Comparison of ENCODE assay signal across 9 cellular contexts in the genomic region with DNA sequence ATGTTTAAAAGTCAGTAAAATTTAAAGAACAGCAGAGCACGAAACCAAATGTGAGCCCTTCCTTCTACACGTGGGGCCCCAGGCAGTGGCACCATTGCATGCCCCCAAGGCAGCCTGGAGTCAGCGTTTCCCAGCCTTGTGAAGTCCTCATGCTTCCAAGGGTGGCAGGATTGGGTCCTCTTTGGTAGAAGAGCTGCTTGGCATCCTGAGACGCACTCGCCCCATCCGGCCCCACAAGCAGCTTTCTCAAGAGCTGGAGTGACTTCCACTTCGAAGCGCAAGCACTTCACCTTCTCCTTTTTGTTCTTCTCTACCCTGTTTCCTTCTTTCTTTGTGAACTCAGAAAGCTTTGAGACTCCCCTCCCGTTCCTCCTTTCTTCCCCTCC. TPM values are rescaled to one million over a fixed set of nuclear protein-coding genes. Genes with fewer than 3 reads are reported as not detected.
A peak's percentile ranks its signal among the peaks of the same experiment; 100 is the strongest.
DNase-seq lines count a peak whose midpoint lies in the region; ATAC-seq and TF ChIP-seq lines count a peak whose summit lies in the region.
"Had no signal": no experiment of that assay in that cellular context is flagged by ENCODE, and none has a peak within 500 bp of the region (broad histone marks: within the 10 kb centered on the region; RNA-seq: fewer than 3 reads in every experiment).

No MANE protein-coding gene starts in this region.

- H3K4me3 Mint-ChIP-seq in glutamatergic neuron (ENCODE audit: unreplicated experiment) (peak overlapping the region; percentile 55), progenitor cell of endocrine pancreas (ENCODE audit: low read depth) (peak overlapping the region; percentile 12)

- H3K4me1 Mint-ChIP-seq in glutamatergic neuron (ENCODE audit: low read depth, unreplicated experiment), result peaks cover 59% of the 10 kb centered on the region
- peaks cover 60% of the 10 kb centered on the region for H3K4me1 Mint-ChIP-seq in progenitor cell of endocrine pancreas (ENCODE audit: low read depth)

- peak; percentile 68 for DNase-seq in GF-D8 (lab: John Stamatoyannopoulos, UW)
- no peak for DNase-seq in RWPE1 (ENCODE audit: low spot score)
- no peak for DNase-seq in glutamatergic neuron
- no peak for DNase-seq in progenitor cell of endocrine pancreas (ENCODE audit: low spot score, unreplicated experiment)
- DNase-seq in NCI-H1048 (lab: John Stamatoyannopoulos, UW), result no peak
- DNase-seq in KG1 (lab: John Stamatoyannopoulos, UW), result no peak
- DNase-seq: NCI-H1436 had no signal

- POLR2A ChIA-PET in RWPE1 (lab: Yijun Ruan, JAX; ENCODE audit: low non-redundant PET), result no interaction called here

- H3K27me3 Mint-ChIP-seq in glutamatergic neuron (ENCODE audit: unreplicated experiment) (peaks cover 5% of the 10 kb centered on the region), progenitor cell of endocrine pancreas (no peaks in the 10 kb centered on the region)

- H3K36me3 Mint-ChIP-seq in glutamatergic neuron (ENCODE audit: unreplicated experiment) (no peaks in the 10 kb centered on the region), progenitor cell of endocrine pancreas (ENCODE audit: insufficient read depth) (no peaks in the 10 kb centered on the region)

- H3K27ac Mint-ChIP-seq in glutamatergic neuron (ENCODE audit: unreplicated experiment) (peak overlapping the region; percentile 94), progenitor cell of endocrine pancreas (peak overlapping the region; percentile 89)

- CTCF ChIA-PET in RWPE1 (lab: Yijun Ruan, JAX), result no interaction called here

- peak overlapping the region; percentile 24 for H3K27ac ChIP-seq in RWPE1

- TF ChIP-seq CTCF in RWPE1 (conservative IDR thresholded peaks at IDR 0.05; ENCODE audit: low read depth), result no peak
- TF ChIP-seq CTCF in glutamatergic neuron (IDR thresholded peaks at IDR 0.05; ENCODE audit: partially characterized antibody, unreplicated experiment), result no peak
- no peak for TF ChIP-seq CTCF in progenitor cell of endocrine pancreas (IDR thresholded peaks at IDR 0.05; ENCODE audit: unreplicated experiment)

- ATAC-seq in HG02970 (IDR thresholded peaks at IDR 0.05; ENCODE audit: low FRiP score, unreplicated experiment) (no peak), GM19467 (IDR thresholded peaks at IDR 0.05; ENCODE audit: unreplicated experiment) (no peak)

- H3K9me3 Mint-ChIP-seq in glutamatergic neuron (ENCODE audit: unreplicated experiment), result peaks cover 9% of the 10 kb centered on the region
- no peaks in the 10 kb centered on the region for H3K9me3 Mint-ChIP-seq in progenitor cell of endocrine pancreas (ENCODE audit: low read depth)

RNA-seq across cellular contexts. Expression of gene ZNF710, which starts 34.7 kb away (rescaled TPM):
- total RNA-seq in glutamatergic neuron (ENCODE audit: unreplicated experiment) (25.2 TPM), progenitor cell of endocrine pancreas (69.3 and 70.0 TPM in 2 replicates)
